ENCODE assay signal across 7 cellular contexts in the genomic region with DNA sequence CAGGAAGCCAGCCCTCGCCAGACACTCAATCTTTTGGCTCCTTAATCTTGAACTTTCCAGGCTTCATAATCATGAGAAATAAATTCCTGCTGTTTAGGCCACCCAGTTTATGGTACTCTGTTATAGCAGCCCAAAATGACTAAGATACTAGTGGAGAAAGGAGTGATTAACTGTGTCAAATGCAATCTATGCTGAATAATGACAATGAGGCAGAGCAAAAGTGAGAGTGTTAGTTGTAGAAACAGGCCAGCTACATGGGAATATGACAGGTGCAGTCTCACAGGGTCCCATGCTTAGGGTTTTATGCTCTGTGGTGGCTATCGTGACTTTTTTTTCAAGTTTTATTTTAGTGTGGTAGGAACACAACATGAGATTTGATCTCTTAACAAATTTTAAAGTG.
"Had no signal": no experiment of that assay in that cellular context is flagged by ENCODE, and none has a peak within 500 bp of the region (broad histone marks: within the 10 kb centered on the region; RNA-seq: fewer than 3 reads in every experiment).

No MANE protein-coding gene starts in this region.

- H3K9me3 Mint-ChIP-seq: GM23338, H9 had no signal

- H3K4me3 ChIP-seq: GM23338 had no signal

- ATAC-seq: GM23338 had no signal

- FAIRE-seq: H1, H54, HTR-8/SVneo had no signal

- DNase-seq: H9, HCEC 1CT, IMR-90 had no signal

- H3K4me3 Mint-ChIP-seq: GM23338, H9 had no signal

- H3K4me2 ChIP-seq: GM23338 had no signal
